8 cellular contexts compared by ENCODE assay signal in genomic region chr20:3238616-3239025, GRCh38. TPM values are rescaled to one million over a fixed set of nuclear protein-coding genes. Genes with fewer than 3 reads are reported as not detected.
A peak's percentile ranks its signal among the peaks of the same experiment; 100 is the strongest.
DNase-seq lines count a peak whose midpoint lies in the region; ATAC-seq and TF ChIP-seq lines count a peak whose summit lies in the region.

No MANE protein-coding gene starts in this region.

- no peak overlapping the region for H3T11ph ChIP-seq in H9 (ENCODE audit: low read length)

- peaks cover 15% of the 10 kb centered on the region for H3K4me1 Mint-ChIP-seq in CD8-positive, alpha-beta T cell (ENCODE audit: low read depth)
- H3K4me1 Mint-ChIP-seq in H9 = peaks cover 16 to 29% of the 10 kb centered on the region in 2 experiments

- no peak overlapping the region for H3K27ac Mint-ChIP-seq in CD8-positive, alpha-beta T cell
- no peak overlapping the region for H3K27ac Mint-ChIP-seq in H9

- CTCF ChIA-PET in CD8-positive, alpha-beta T cell (lab: Charles Lee) = no interaction called here

- POLR2A ChIA-PET in CD8-positive, alpha-beta T cell (lab: Charles Lee) = interaction anchor here (1.3 to 1.6 kb wide), 2 partner anchors 16 to 32 kb away, joined by 3 to 6 read pairs; no protein-coding TSS in a partner anchor

- H2BK20ac ChIP-seq in H9 (ENCODE audit: low read depth, low read length, poor library complexity, severe bottlenecking) = no peak overlapping the region

- WGBS in H9 (ENCODE audit: extremely low coverage, insufficient read length, low lambda C conversion rate) = no CpG with 5 or more reads among the region's 48 CpGs
- 0% methylated on average over 21 of the region's 48 CpGs; no CpG with 5 or more reads in 1 of the 2 donors for WGBS in body of pancreas, 2 donors

- H2BK120ac ChIP-seq in H9 (ENCODE audit: low read depth, low read length, poor library complexity, severe bottlenecking) = no peak overlapping the region

- no peaks in the 10 kb centered on the region for H3K36me3 ChIP-seq in CD8-positive, alpha-beta T cell (ENCODE audit: insufficient read depth, low read length)
- H3K36me3 ChIP-seq in SJSA1 (no peaks in the 10 kb centered on the region), body of pancreas (replicated peaks in 1 of 2; ENCODE audit: insufficient read depth in 1 of 2, low read depth in 2 of 2) (no peaks in the 10 kb centered on the region)

- no peak overlapping the region for H3K4ac ChIP-seq in H9 (ENCODE audit: low read depth, low read length)

- H4K91ac ChIP-seq in H9 (ENCODE audit: insufficient read length, low read depth, low read length) = no peak overlapping the region

- H3K23me2 ChIP-seq in H9 (ENCODE audit: insufficient read length, low read depth, low read length, poor library complexity, severe bottlenecking) = peaks cover 18% of the 10 kb centered on the region

- no peak overlapping the region for H4K8ac ChIP-seq in H9 (replicated peaks; ENCODE audit: insufficient read length, low read depth, low read length)

- no peak overlapping the region for H3K14ac ChIP-seq in H9 (ENCODE audit: insufficient read depth, low read length)

- no peaks in the 10 kb centered on the region for H3K9me3 Mint-ChIP-seq in CD8-positive, alpha-beta T cell
- H3K9me3 Mint-ChIP-seq in H9 = no peaks in the 10 kb centered on the region; a peak in 1 of 5 replicates

- H3K4me1 ChIP-seq in CD8-positive, alpha-beta T cell (ENCODE audit: insufficient read depth, low read length) = peaks cover 16% of the 10 kb centered on the region
- no peaks in the 10 kb centered on the region; the same call in 1 of the 2 replicates for H3K4me1 ChIP-seq in H9 (ENCODE audit: insufficient read depth, low read length)
- peaks cover 20% of the 10 kb centered on the region for H3K4me1 ChIP-seq in SJSA1 (replicated peaks)
- H3K4me1 ChIP-seq in body of pancreas = peaks cover 27% of the 10 kb centered on the region

- H3K36me3 Mint-ChIP-seq in CD8-positive, alpha-beta T cell = peaks cover 2% of the 10 kb centered on the region
- H3K36me3 Mint-ChIP-seq in H9 (ENCODE audit: insufficient read depth in 1 of 3, low read depth in 3 of 3) = peaks cover 0 to 10% (median 5%) of the 10 kb centered on the region in 3 experiments; a peak in 2 of 7 replicates

- peaks cover 5% of the 10 kb centered on the region for H3K27me3 ChIP-seq in CD8-positive, alpha-beta T cell (ENCODE audit: insufficient read depth, low read length)
- peaks cover 18% of the 10 kb centered on the region; the same call in 1 of the 2 replicates for H3K27me3 ChIP-seq in H9 (ENCODE audit: insufficient read depth, low read length)
- peaks cover 38% of the 10 kb centered on the region for H3K27me3 ChIP-seq in SJSA1 (replicated peaks)
- H3K27me3 ChIP-seq in body of pancreas = peaks cover 0 to 10% of the 10 kb centered on the region in 2 donors

- H2AK5ac ChIP-seq in H9 (ENCODE audit: insufficient read length, low read length) = no peak overlapping the region

- no peak overlapping the region for H2BK15ac ChIP-seq in H9 (ENCODE audit: low read depth, low read length)

- H3K9ac ChIP-seq in H9 (ENCODE audit: extremely low read depth, insufficient read length, low read length) = no peak overlapping the region

- H3K79me1 ChIP-seq in H9 (ENCODE audit: insufficient read depth, low read depth, low read length, poor library complexity, severe bottlenecking) = no peaks in the 10 kb centered on the region

- H3K4me2 ChIP-seq in H9 (ENCODE audit: insufficient read depth, insufficient read length, low read length) = peak overlapping the region; percentile 62

- H4K20me1 ChIP-seq in H9 (ENCODE audit: control insufficient read depth, insufficient read depth, insufficient read length) = no peaks in the 10 kb centered on the region

- no peak overlapping the region for H3K23ac ChIP-seq in H9 (ENCODE audit: insufficient read length, low read depth, low read length)

- no peak overlapping the region for H3K27ac ChIP-seq in CD8-positive, alpha-beta T cell (ENCODE audit: low read depth, low read length)
- H3K27ac ChIP-seq in H9 (ENCODE audit: insufficient read length, low read depth, low read length) = no peak overlapping the region
- H3K27ac ChIP-seq in SJSA1 = no peak overlapping the region
- no peak overlapping the region for H3K27ac ChIP-seq in body of pancreas

- no peak overlapping the region for H3K56ac ChIP-seq in H9 (ENCODE audit: insufficient read length, low read depth, low read length)

- no peak overlapping the region for H2BK5ac ChIP-seq in H9 (ENCODE audit: insufficient read length, low read length)

- TF ChIP-seq POLR2A in body of pancreas (IDR thresholded peaks at IDR 0.05) = no peak

- H3K79me2 ChIP-seq in H9 (ENCODE audit: insufficient read depth, low read length) = no peaks in the 10 kb centered on the region

- no peak overlapping the region for H2AFZ ChIP-seq in H9 (ENCODE audit: low read length)

- H3K9me3 ChIP-seq in CD8-positive, alpha-beta T cell (ENCODE audit: low read length) = no peaks in the 10 kb centered on the region
- H3K9me3 ChIP-seq in H9 (ENCODE audit: control insufficient read depth, low read depth, low read length) (no peaks in the 10 kb centered on the region), SJSA1 (replicated peaks) (no peaks in the 10 kb centered on the region; the same call in 1 of the 2 replicates), body of pancreas (no peaks in the 10 kb centered on the region)

- H2BK12ac ChIP-seq in H9 (ENCODE audit: insufficient read length, low read depth, low read length) = no peak overlapping the region

- intact Hi-C loops in CD8-positive, alpha-beta T cell (cut with DNase I, micrococcal nuclease) = loop anchor here in 1 of 2 experiments (5.0 kb wide), 1 partner anchor 36 kb away; the partner anchor contains the start of gene DDRGK1
- intact Hi-C loops in body of pancreas (cut with DNase I) = no loop called here
- intact Hi-C loops in left colon (cut with DNase I, micrococcal nuclease) = no loop called here
- intact Hi-C loops in sciatic nerve (cut with DNase I) = no loop called here

- H3K27me3 Mint-ChIP-seq in CD8-positive, alpha-beta T cell (ENCODE audit: low read depth) = peaks cover 45% of the 10 kb centered on the region
- peaks cover 62% of the 10 kb centered on the region for H3K27me3 Mint-ChIP-seq in H9 (ENCODE audit: low read depth)

- peak in 6 of 7 experiments; percentile 14 to 65 (median 50) for DNase-seq in CD8-positive, alpha-beta T cell
- DNase-seq in H9 (peak; percentile 60), SJSA1 (ENCODE audit: low read depth in 1 of 2, low spot score in 2 of 2) (no peak), body of pancreas (peak in 3 of 4 donors; percentile 18 to 38 (median 23)), left colon (peak in 1 of 2 donors; percentile 47), sciatic nerve (ENCODE audit: low spot score) (no peak)
- peak; percentile 32 to 49 for DNase-seq in stimulated activated CD8-positive, alpha-beta memory T cell treated with anti-CD3 and anti-CD28 coated beads, Interleukin-2, amount 100 ng/mL, for 48 hours (ENCODE audit: low read depth in 2 of 2)

- ATAC-seq in CD8-positive, alpha-beta T cell = peak; percentile 74
- peak; percentile 22 for ATAC-seq in body of pancreas
- peak; percentile 23 for ATAC-seq in left colon
- no peak for ATAC-seq in sciatic nerve
- ATAC-seq in GM21526 (IDR thresholded peaks at IDR 0.05; ENCODE audit: low FRiP score, unreplicated experiment) = no peak

- H3K4me3 ChIP-seq in CD8-positive, alpha-beta T cell (ENCODE audit: low read depth, low read length) = peak overlapping the region; percentile 76
- H3K4me3 ChIP-seq in SJSA1 (peak overlapping the region; percentile 47), body of pancreas (peak overlapping the region; percentile 28 to 68)

- TF ChIP-seq CTCF in CD8-positive, alpha-beta T cell (IDR thresholded peaks at IDR 0.05) = no peak
- TF ChIP-seq CTCF in H9 (conservative IDR thresholded peaks at IDR 0.05) (no peak), body of pancreas (IDR thresholded peaks at IDR 0.05) (no peak)

- H4K5ac ChIP-seq in H9 (ENCODE audit: insufficient read length, low read depth, low read length) = no peak overlapping the region

- peak overlapping the region; percentile 83 for H3K4me3 Mint-ChIP-seq in CD8-positive, alpha-beta T cell
- H3K4me3 Mint-ChIP-seq in H9 = peak overlapping the region; percentile 77 to 85

- H3K18ac ChIP-seq in H9 (ENCODE audit: insufficient read length, low read depth, low read length) = no peak overlapping the region

RNA-seq across cellular contexts. Expression of gene SLC4A11, which starts 0.4 kb away (rescaled TPM):
- total RNA-seq in CD8-positive, alpha-beta T cell = under 1 TPM; 0.65 to 0.78 TPM
- total RNA-seq in H9 (2021) (25.5 and 29.4 TPM in 2 replicates), body of pancreas (under 1 TPM in 1 of 2 donors, not detected in 1; 0.52 TPM), left colon (under 1 TPM; 0.56 to 0.89 TPM), sciatic nerve (0.89 TPM)
- 0.24 TPM in 1 of 2 replicates, not detected in the other for total RNA-seq in SJSA1 (2014; rRNA removed; shearing (Covaris generic))

RNA-seq across cellular contexts. Expression of gene ITPA, which starts 29.3 kb away (rescaled TPM):
- 10 to 100 TPM; 19.4 to 21.3 TPM for total RNA-seq in CD8-positive, alpha-beta T cell
- total RNA-seq in H9 (2021) = 70.2 and 74.5 TPM in 2 replicates
- 59.3 and 78.0 TPM in 2 replicates for total RNA-seq in SJSA1 (2014; rRNA removed; shearing (Covaris generic))
- total RNA-seq in body of pancreas = 10 to 100 TPM; 31.4 to 36.3 TPM
- total RNA-seq in left colon = 10 to 100 TPM; 44.8 to 46.3 TPM
- total RNA-seq in sciatic nerve = 32.8 TPM

RNA-seq across cellular contexts. Expression of gene DDRGK1, which starts 34.1 kb away (rescaled TPM):
- 10 to 100 TPM; 40.6 to 43.5 TPM for total RNA-seq in CD8-positive, alpha-beta T cell
- total RNA-seq in H9 (2021) (56.2 and 58.1 TPM in 2 replicates), body of pancreas (10 to 100 TPM; 64.3 to 82.8 TPM), left colon (10 to 100 TPM; 50.4 to 70.3 TPM), sciatic nerve (68.2 TPM)
- total RNA-seq in SJSA1 (2014; rRNA removed; shearing (Covaris generic)) = 28.2 and 29.1 TPM in 2 replicates

Comparison
In these comparisons a context has a peak if more than half of its experiments do, and no peak if none do; other contexts are left out.
1. ATAC-seq: peak in CD8-positive, alpha-beta T cell (single experiment), body of pancreas (single experiment) and left colon (single experiment); none in sciatic nerve (single experiment) and GM21526 (single experiment).
2. DNase-seq: peak in CD8-positive, alpha-beta T cell (6 of 7), H9 (single experiment), body of pancreas (3 of 4) and stimulated activated CD8-positive, alpha-beta memory T cell treated with anti-CD3 and anti-CD28 coated beads, Interleukin-2, amount 100 ng/mL, for 48 hours (2 of 2); none in SJSA1 (0 of 2) and sciatic nerve (single experiment).
3. RNA of gene SLC4A11, which starts 0.4 kb away (total RNA-seq): 25.5 to 29.4 TPM in H9; 0.89 TPM in sciatic nerve (single experiment), 0.56 to 0.89 TPM in left colon, 0.65 to 0.78 TPM in CD8-positive, alpha-beta T cell, 0.52 TPM in body of pancreas and 0.24 TPM in SJSA1; every median in the first group is over 10 times any median in the second.
4. Peak in every context shown above with its lines, with median percentiles within 50 percentile points of each other: H3K4me3 ChIP-seq.